ENCODE assay signal across 8 cellular contexts in genomic region chr4:107913283-107913899, GRCh38. TPM values are rescaled to one million over a fixed set of nuclear protein-coding genes. Genes with fewer than 3 reads are reported as not detected.
DNase-seq lines count a peak whose midpoint lies in the region; ATAC-seq, FAIRE-seq and TF ChIP-seq lines count a peak whose summit lies in the region.

No MANE protein-coding gene starts in this region.

- peak; percentile 87 for TF ChIP-seq CTCF in progenitor cell of endocrine pancreas (IDR thresholded peaks at IDR 0.05; ENCODE audit: unreplicated experiment)

- peak; percentile 49 for DNase-seq in Caki2 (ENCODE audit: low read depth)
- no peak for DNase-seq in GM18507 (ENCODE audit: extremely low spot score, insufficient read length, low read depth)
- peak; percentile 36 for DNase-seq in NCI-H2029 (lab: John Stamatoyannopoulos, UW)
- peak; percentile 62 for DNase-seq in activated CD8-positive, alpha-beta T cell treated with anti-CD3 and anti-CD28 coated beads, Interleukin-2, amount 10 ng/mL, durations not matched to agents 7 days and 5 days
- DNase-seq in glomerular visceral epithelial cell (ENCODE audit: extremely low spot score) = peak; percentile 68
- DNase-seq in progenitor cell of endocrine pancreas (ENCODE audit: low spot score, unreplicated experiment) = peak; percentile 12
- DNase-seq in MG63 = no peak

- no peak overlapping the region for H3K4me3 ChIP-seq in MG63

- no peaks in the 10 kb centered on the region for H3K9me3 Mint-ChIP-seq in activated CD8-positive, alpha-beta T cell treated with anti-CD3 and anti-CD28 coated beads, Interleukin-2, amount 10 ng/mL, durations not matched to agents 7 days and 5 days (ENCODE audit: insufficient read depth)
- H3K9me3 Mint-ChIP-seq in progenitor cell of endocrine pancreas (ENCODE audit: low read depth) = no peaks in the 10 kb centered on the region

- H3K9me3 ChIP-seq in MG63 = no peaks in the 10 kb centered on the region

- peak; percentile 92 for FAIRE-seq in GM18507 (lab: Jason Lieb, UNC)

- H3K27me3 Mint-ChIP-seq in activated CD8-positive, alpha-beta T cell treated with anti-CD3 and anti-CD28 coated beads, Interleukin-2, amount 10 ng/mL, durations not matched to agents 7 days and 5 days (ENCODE audit: low read depth) = peaks cover 8% of the 10 kb centered on the region
- no peaks in the 10 kb centered on the region for H3K27me3 Mint-ChIP-seq in progenitor cell of endocrine pancreas

- peak; percentile 96 for ATAC-seq in HG02885 (IDR thresholded peaks at IDR 0.05; ENCODE audit: poor library complexity, unreplicated experiment)
- ATAC-seq in activated CD8-positive, alpha-beta T cell treated with anti-CD3 and anti-CD28 coated beads, Interleukin-2, amount 10 ng/mL, durations not matched to agents 7 days and 5 days = peak; percentile 75

- no peaks in the 10 kb centered on the region for H3K4me1 Mint-ChIP-seq in activated CD8-positive, alpha-beta T cell treated with anti-CD3 and anti-CD28 coated beads, Interleukin-2, amount 10 ng/mL, durations not matched to agents 7 days and 5 days (ENCODE audit: low read depth)
- H3K4me1 Mint-ChIP-seq in progenitor cell of endocrine pancreas (ENCODE audit: low read depth) = peaks cover 2% of the 10 kb centered on the region

- CTCF ChIA-PET in activated CD8-positive, alpha-beta T cell treated with anti-CD3 and anti-CD28 coated beads, Interleukin-2, amount 10 ng/mL, durations not matched to agents 7 days and 5 days (lab: Charles Lee) = interaction anchor here (0.8 to 1.4 kb wide), 11 partner anchors 9 to 177 kb away, joined by 3 to 11 read pairs (median 4); no protein-coding TSS in a partner anchor

- no peak overlapping the region for H3K4me3 Mint-ChIP-seq in activated CD8-positive, alpha-beta T cell treated with anti-CD3 and anti-CD28 coated beads, Interleukin-2, amount 10 ng/mL, durations not matched to agents 7 days and 5 days
- no peak overlapping the region for H3K4me3 Mint-ChIP-seq in progenitor cell of endocrine pancreas (ENCODE audit: low read depth)

- in situ Hi-C loops in Caki2 (cut with HindIII; ENCODE audit: low pct_unique_long_range_greater_than_20kb, low sequenced_read_pairs) = no loop called here

- no peaks in the 10 kb centered on the region for H3K36me3 ChIP-seq in MG63

- POLR2A ChIA-PET in activated CD8-positive, alpha-beta T cell treated with anti-CD3 and anti-CD28 coated beads, Interleukin-2, amount 10 ng/mL, durations not matched to agents 7 days and 5 days (lab: Charles Lee) = no interaction called here

- H3K27ac Mint-ChIP-seq in activated CD8-positive, alpha-beta T cell treated with anti-CD3 and anti-CD28 coated beads, Interleukin-2, amount 10 ng/mL, durations not matched to agents 7 days and 5 days = no peak overlapping the region
- H3K27ac Mint-ChIP-seq in progenitor cell of endocrine pancreas = no peak overlapping the region

- no peaks in the 10 kb centered on the region for H3K36me3 Mint-ChIP-seq in activated CD8-positive, alpha-beta T cell treated with anti-CD3 and anti-CD28 coated beads, Interleukin-2, amount 10 ng/mL, durations not matched to agents 7 days and 5 days (ENCODE audit: low read depth)
- H3K36me3 Mint-ChIP-seq in progenitor cell of endocrine pancreas (ENCODE audit: insufficient read depth) = peaks cover 4% of the 10 kb centered on the region

- no peaks in the 10 kb centered on the region for H3K27me3 ChIP-seq in MG63

RNA-seq across cellular contexts. Expression of gene CYP2U1, which starts 18.0 kb away (rescaled TPM):
- total RNA-seq in Caki2 (2014; rRNA removed; shearing (Covaris generic); ENCODE audit: low replicate concordance) = 3.2 and 6.5 TPM in 2 replicates
- 1 to 10 TPM; 2.9 to 3.3 TPM for total RNA-seq in activated CD8-positive, alpha-beta T cell treated with anti-CD3 and anti-CD28 coated beads, Interleukin-2, amount 10 ng/mL, durations not matched to agents 7 days and 5 days
- 5.2 and 6.1 TPM in 2 replicates for total RNA-seq in progenitor cell of endocrine pancreas
- total RNA-seq in MG63 (2014; rRNA removed; shearing (Covaris generic); ENCODE audit: low replicate concordance) = 2.0 and 4.9 TPM in 2 replicates

Comparison
In these comparisons a context has a peak if more than half of its experiments do, and no peak if none do; other contexts are left out.
1. DNase-seq: peak in Caki2 (single experiment), NCI-H2029 (single experiment), activated CD8-positive, alpha-beta T cell treated with anti-CD3 and anti-CD28 coated beads, Interleukin-2, amount 10 ng/mL, durations not matched to agents 7 days and 5 days (single experiment), glomerular visceral epithelial cell (single experiment) and progenitor cell of endocrine pancreas (single experiment); none in GM18507 (single experiment) and MG63 (single experiment).